ENCODE assay signal across 22 cellular contexts in genomic region chr12:109835827-109836226, GRCh38. TPM values are rescaled to one million over a fixed set of nuclear protein-coding genes. Genes with fewer than 3 reads are reported as not detected.
"Had no signal": no experiment of that assay in that cellular context is flagged by ENCODE, and none has a peak within 500 bp of the region (broad histone marks: within the 10 kb centered on the region; RNA-seq: fewer than 3 reads in every experiment).

No MANE protein-coding gene starts in this region.

- DNase-seq: IMR-90, Kasumi-1, MM.1S, NCI-H1092 treated with DMSO at 0.1 percent for 48 hours, NCI-H1436, NCI-H187, NCI-H2029, NCI-H2081 treated with DMSO at 0.1 percent for 48 hours, NCI-H2171, NCI-H226, NCI-H446, NCI-H510A, NCI-H524 treated with DMSO at 0.1 percent for 48 hours, NCI-H69, NCI-H774, RPMI8226, SHP77 treated with DMSO at 0.1 percent for 48 hours, SJCRH30 had no signal

- H3K9ac ChIP-seq: KMS-11 had no signal

- H3K27me3 ChIP-seq: SJCRH30 had no signal

- H3K4me2 ChIP-seq: KMS-11 had no signal

- H3K27ac ChIP-seq: KMS-11, SJCRH30 had no signal

- H3K4me3 ChIP-seq: SJCRH30 had no signal

- ATAC-seq: SK-N-SH treated with all-trans-retinoic acid at 6 μM for 48 hours had no signal

- H3K9me3 ChIP-seq: SJCRH30 had no signal

- H3K36me3 ChIP-seq: SJCRH30 had no signal

- FAIRE-seq: RCC 7860 had no signal

RNA-seq across cellular contexts. Expression of gene TRPV4, which starts 2.6 kb away (rescaled TPM):
- total RNA-seq: HT-29 had no signal
